Comparison of ENCODE assay signal across 23 cellular contexts in the genomic region with DNA sequence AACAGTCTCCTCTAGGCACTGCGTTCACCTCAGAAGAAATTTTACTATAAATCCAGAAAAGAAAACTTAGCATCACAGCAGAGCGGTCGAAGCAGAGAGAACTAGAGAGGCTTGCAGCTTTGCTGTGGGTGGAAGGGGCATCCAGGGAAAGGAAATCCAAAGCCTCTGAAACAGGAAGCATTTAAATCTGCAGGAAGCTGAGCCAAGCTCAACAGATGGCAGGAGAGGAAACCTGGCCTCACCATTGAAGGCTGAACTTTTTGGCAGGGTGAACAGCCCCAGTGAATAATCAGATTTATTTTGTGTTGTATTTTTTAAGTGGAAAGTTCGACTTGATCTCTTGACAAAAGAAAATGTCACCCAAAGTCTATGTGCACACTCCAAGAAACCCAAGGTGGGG.
A peak's percentile ranks its signal among the peaks of the same experiment; 100 is the strongest.
DNase-seq lines count a peak whose midpoint lies in the region; ATAC-seq and TF ChIP-seq lines count a peak whose summit lies in the region.
"Had no signal": no experiment of that assay in that cellular context is flagged by ENCODE, and none has a peak within 500 bp of the region (broad histone marks: within the 10 kb centered on the region; RNA-seq: fewer than 3 reads in every experiment).

No MANE protein-coding gene starts in this region.

- peaks cover 17% of the 10 kb centered on the region for H3K27me3 Mint-ChIP-seq in progenitor cell of endocrine pancreas
- H3K27me3 Mint-ChIP-seq: activated CD4-positive, alpha-beta memory T cell treated with anti-CD3 and anti-CD28 coated beads for 36 hours; dendritic cell treated with granulocyte-macrophage colony-stimulating factor and Interleukin-4, amounts not matched to agents 40 ng/mL and 50 ng/mL, for 4 days; natural killer cell treated with Interleukin-12 subunit alpha and Interleukin-12 subunit beta and Interleukin-15 and Interleukin-18, amount 100 ng/mL, for 72 hours; stimulated activated naive B cell treated with anti-CD40 and anti-IgM and Interleukin-4, amounts not matched to agents 10 μg/mL and 1 μg/mL and 100 μg/mL, for 72 hours had no signal

- no peak for TF ChIP-seq CTCF in progenitor cell of endocrine pancreas (IDR thresholded peaks at IDR 0.05; ENCODE audit: unreplicated experiment)

- peaks cover 13% of the 10 kb centered on the region for H3K9me3 Mint-ChIP-seq in progenitor cell of endocrine pancreas (ENCODE audit: low read depth)
- H3K9me3 Mint-ChIP-seq: dendritic cell treated with granulocyte-macrophage colony-stimulating factor and Interleukin-4, amounts not matched to agents 40 ng/mL and 50 ng/mL, for 4 days had no signal

- peak; percentile 25 to 58 for DNase-seq in NCI-H524 (lab: John Stamatoyannopoulos, UW)
- no peak for DNase-seq in NCI-H524 treated with DMSO at 0.1 percent for 48 hours (lab: John Stamatoyannopoulos, UW)
- peak; percentile 98 for DNase-seq in NCI-H510A treated with DMSO at 0.1 percent for 48 hours (lab: John Stamatoyannopoulos, UW)
- peak; percentile 81 for DNase-seq in dermis blood vessel endothelial cell
- DNase-seq in SIG-M5 (lab: John Stamatoyannopoulos, UW) = no peak
- DNase-seq in activated naive CD4-positive, alpha-beta T cell treated with anti-CD3 and anti-CD28 coated beads, Interleukin-2, amount 50 U/mL, for 16 hours = no peak
- no peak for DNase-seq in progenitor cell of endocrine pancreas (ENCODE audit: low spot score, unreplicated experiment)
- DNase-seq: activated CD4-positive, alpha-beta memory T cell treated with anti-CD3 and anti-CD28 coated beads for 36 hours; activated CD4-positive, alpha-beta T cell treated with anti-CD3 and anti-CD28 coated beads for 1 hour; activated T-cell treated with anti-CD3 and anti-CD28 coated beads, Interleukin-2, amount 50 U/mL, for 72 hours; CD8-positive, alpha-beta T cell; NCI-H187 treated with DMSO at 0.1 percent for 48 hours; NCI-H2171 treated with DMSO at 0.1 percent for 48 hours; NCI-H526; Peyer's patch; SHP77 treated with DMSO at 0.1 percent for 48 hours; stimulated activated CD4-positive, alpha-beta T cell treated with anti-CD3 and anti-CD28 coated beads, Interleukin-15, amount 100 ng/mL, for 24 hours; stimulated activated naive B cell treated with anti-CD40 and anti-IgM and Interleukin-4, amounts not matched to agents 10 μg/mL and 1 μg/mL and 100 μg/mL, for 72 hours; upper lobe of left lung had no signal

- no peak for ATAC-seq in HG02642 (IDR thresholded peaks at IDR 0.05; ENCODE audit: poor library complexity, unreplicated experiment)
- ATAC-seq: activated T-cell treated with anti-CD3 and anti-CD28 coated beads, Interleukin-2, amount 50 U/mL, for 72 hours; CD8-positive, alpha-beta T cell; gastroesophageal sphincter; natural killer cell treated with Interleukin-12 subunit alpha and Interleukin-12 subunit beta and Interleukin-15 and Interleukin-18, amount 100 ng/mL, for 72 hours; stimulated activated naive B cell treated with anti-CD40 and anti-IgM and Interleukin-4, amounts not matched to agents 10 μg/mL and 1 μg/mL and 100 μg/mL, for 72 hours had no signal

- H3K4me3 Mint-ChIP-seq in progenitor cell of endocrine pancreas (ENCODE audit: low read depth) = no peak overlapping the region
- H3K4me3 Mint-ChIP-seq: activated CD4-positive, alpha-beta memory T cell treated with anti-CD3 and anti-CD28 coated beads for 36 hours; activated T-cell treated with anti-CD3 and anti-CD28 coated beads, Interleukin-2, amount 50 U/mL, for 72 hours; CD8-positive, alpha-beta T cell; dendritic cell treated with granulocyte-macrophage colony-stimulating factor and Interleukin-4, amounts not matched to agents 40 ng/mL and 50 ng/mL, for 4 days; natural killer cell treated with Interleukin-12 subunit alpha and Interleukin-12 subunit beta and Interleukin-15 and Interleukin-18, amount 100 ng/mL, for 72 hours; stimulated activated naive B cell treated with anti-CD40 and anti-IgM and Interleukin-4, amounts not matched to agents 10 μg/mL and 1 μg/mL and 100 μg/mL, for 72 hours had no signal

- H3K36me3 Mint-ChIP-seq in progenitor cell of endocrine pancreas (ENCODE audit: insufficient read depth) = peaks cover 2% of the 10 kb centered on the region
- H3K36me3 Mint-ChIP-seq: activated CD4-positive, alpha-beta memory T cell treated with anti-CD3 and anti-CD28 coated beads for 36 hours; CD8-positive, alpha-beta T cell; natural killer cell treated with Interleukin-12 subunit alpha and Interleukin-12 subunit beta and Interleukin-15 and Interleukin-18, amount 100 ng/mL, for 72 hours; stimulated activated naive B cell treated with anti-CD40 and anti-IgM and Interleukin-4, amounts not matched to agents 10 μg/mL and 1 μg/mL and 100 μg/mL, for 72 hours had no signal

- H3K27ac Mint-ChIP-seq in progenitor cell of endocrine pancreas = no peak overlapping the region
- H3K27ac Mint-ChIP-seq: activated CD4-positive, alpha-beta memory T cell treated with anti-CD3 and anti-CD28 coated beads for 36 hours; activated T-cell treated with anti-CD3 and anti-CD28 coated beads, Interleukin-2, amount 50 U/mL, for 72 hours; CD8-positive, alpha-beta T cell; dendritic cell treated with granulocyte-macrophage colony-stimulating factor and Interleukin-4, amounts not matched to agents 40 ng/mL and 50 ng/mL, for 4 days; natural killer cell treated with Interleukin-12 subunit alpha and Interleukin-12 subunit beta and Interleukin-15 and Interleukin-18, amount 100 ng/mL, for 72 hours; stimulated activated naive B cell treated with anti-CD40 and anti-IgM and Interleukin-4, amounts not matched to agents 10 μg/mL and 1 μg/mL and 100 μg/mL, for 72 hours had no signal

- H3K4me1 Mint-ChIP-seq in progenitor cell of endocrine pancreas (ENCODE audit: low read depth) = peaks cover 1% of the 10 kb centered on the region
- H3K4me1 Mint-ChIP-seq: stimulated activated naive B cell treated with anti-CD40 and anti-IgM and Interleukin-4, amounts not matched to agents 10 μg/mL and 1 μg/mL and 100 μg/mL, for 72 hours had no signal

Comparison
In these comparisons a context has a peak if more than half of its experiments do, and no peak if none do; other contexts are left out.
1. DNase-seq: peak in NCI-H524 (2 of 2), NCI-H510A treated with DMSO at 0.1 percent for 48 hours (single experiment) and dermis blood vessel endothelial cell (single experiment); none in NCI-H524 treated with DMSO at 0.1 percent for 48 hours (single experiment), SIG-M5 (single experiment), activated naive CD4-positive, alpha-beta T cell treated with anti-CD3 and anti-CD28 coated beads, Interleukin-2, amount 50 U/mL, for 16 hours (single experiment) and progenitor cell of endocrine pancreas (single experiment).